ENCODE assay signal across 22 cellular contexts in the genomic region with DNA sequence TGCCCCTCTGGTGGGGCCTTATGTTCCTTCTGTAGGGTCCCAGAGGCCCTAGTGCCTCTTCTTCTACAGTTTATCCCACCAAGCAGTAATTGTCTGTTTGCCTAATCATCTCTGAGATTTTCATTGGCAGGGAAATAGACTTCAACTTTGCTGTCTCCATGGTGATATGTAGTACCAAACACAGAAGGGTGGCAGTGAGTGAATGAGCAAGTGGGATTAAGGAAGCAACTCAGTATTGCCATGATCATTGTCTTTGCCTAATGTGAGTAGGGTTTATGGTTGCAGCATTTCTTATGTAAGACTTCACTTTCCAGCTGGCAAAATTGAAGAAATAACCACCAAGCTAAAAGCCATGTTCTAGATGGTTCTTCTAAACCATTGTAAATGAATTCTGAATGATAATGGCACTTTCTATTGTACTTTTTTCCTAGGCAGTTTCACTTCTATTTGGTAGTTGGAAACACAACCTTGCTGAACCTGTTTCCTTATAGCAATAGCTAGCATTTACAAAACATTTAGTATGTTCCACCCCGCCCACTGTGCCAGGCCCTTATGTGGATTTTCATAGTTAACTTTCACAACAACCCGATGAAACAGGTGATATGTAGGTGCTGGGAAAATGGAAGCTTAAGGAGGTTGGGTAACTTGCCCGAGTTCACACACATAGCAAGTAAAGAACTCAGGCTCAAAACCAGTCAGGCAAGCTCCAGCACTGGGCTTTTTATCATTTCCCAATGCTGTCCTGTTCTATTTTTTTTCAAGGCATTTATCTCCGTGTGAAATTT. TPM values are rescaled to one million over a fixed set of nuclear protein-coding genes. Genes with fewer than 3 reads are reported as not detected.
A peak's percentile ranks its signal among the peaks of the same experiment; 100 is the strongest.
DNase-seq lines count a peak whose midpoint lies in the region; ATAC-seq and TF ChIP-seq lines count a peak whose summit lies in the region.
"Had no signal": no experiment of that assay in that cellular context is flagged by ENCODE, and none has a peak within 500 bp of the region (broad histone marks: within the 10 kb centered on the region; RNA-seq: fewer than 3 reads in every experiment).

No MANE protein-coding gene starts in this region.

- no peaks in the 10 kb centered on the region for H3K9me3 ChIP-seq in esophagus squamous epithelium
- H3K9me3 ChIP-seq: right atrium auricular region had no signal

- DNase-seq in DMS53 (lab: John Stamatoyannopoulos, UW): peak; percentile 43
- DNase-seq in DMS53 treated with DMSO at 0.1 percent for 48 hours (lab: John Stamatoyannopoulos, UW; ENCODE audit: unreplicated experiment): no peak
- DNase-seq in NCI-H1105 treated with DMSO at 0.1 percent for 48 hours (lab: John Stamatoyannopoulos, UW): peak; percentile 24
- no peak for DNase-seq in esophagus squamous epithelium (lab: John Stamatoyannopoulos, UW)
- DNase-seq in HEK293T (ENCODE audit: extremely low spot score): no peak
- no peak for DNase-seq in left cardiac atrium
- DNase-seq in stimulated activated CD4-positive, alpha-beta T cell treated with anti-CD3 and anti-CD28 coated beads, Interleukin-1b, Interleukin-23, amount 100 ng/mL, for 48 hours: no peak
- DNase-seq: CD8-positive, alpha-beta memory T cell; GDM1; head of caudate nucleus; IMR-90; kidney glomerular epithelial cell; naive B cell; NCI-H2107; OCI-M1; stimulated activated CD4-positive, alpha-beta T cell treated with anti-CD3 and anti-CD28 coated beads, Interleukin-4, amount 100 ng/mL, for 24 hours; SW 1271 had no signal

- no peak for TF ChIP-seq POLR2A in esophagus squamous epithelium (IDR thresholded peaks at IDR 0.05)

- H3K27ac ChIP-seq in esophagus squamous epithelium (peak overlapping the region; percentile 64 to 84 (median 72)), skin epidermis (peak overlapping the region in 16 of 21 experiments; percentile 2 to 77 (median 56))
- H3K27ac ChIP-seq: 22Rv1, cardiac muscle cell, right atrium auricular region had no signal

- WGBS in esophagus squamous epithelium, 2 donors: 27 to 53% methylated on average over 4 of the region's 4 CpGs

- H3K4me3 ChIP-seq in esophagus squamous epithelium: peak overlapping the region in 1 of 4 donors; percentile 32
- no peak overlapping the region for H3K4me3 ChIP-seq in skin epidermis
- H3K4me3 ChIP-seq: cardiac muscle cell, right atrium auricular region had no signal

- intact Hi-C loops in esophagus squamous epithelium (cut with DNase I) (no loop called here), left cardiac atrium (cut with DNase I) (no loop called here)

- CTCF ChIA-PET in HEK293T (lab: Yijun Ruan, JAX): no interaction called here

- H3K27me3 ChIP-seq in esophagus squamous epithelium: no peaks in the 10 kb centered on the region
- H3K27me3 ChIP-seq: cardiac muscle cell, right atrium auricular region had no signal

- POLR2A ChIA-PET in HEK293T (lab: Yijun Ruan, JAX): no interaction called here

- H3K36me3 ChIP-seq in esophagus squamous epithelium: no peaks in the 10 kb centered on the region
- H3K36me3 ChIP-seq: cardiac muscle cell, right atrium auricular region had no signal

- ATAC-seq in left cardiac atrium: no peak
- ATAC-seq: activated CD4-positive, CD25-positive, alpha-beta regulatory T cell treated with anti-CD3 and anti-CD28 coated beads, Interleukin-2, amount 50 U/mL, for 24 hours had no signal

- no peak for TF ChIP-seq CTCF in esophagus squamous epithelium (IDR thresholded peaks at IDR 0.05)

- H3K4me1 ChIP-seq in esophagus squamous epithelium: peaks cover 0 to 29% (median 3%) of the 10 kb centered on the region in 3 donors
- H3K4me1 ChIP-seq: right atrium auricular region had no signal

TF ChIP-seq in HEK293T, 16 proteins besides CTCF, POLR2A, EP300 and RAD21:
- TF ChIP-seq CTBP1 (IDR thresholded peaks at IDR 0.05; ENCODE audit: borderline replicate concordance) (no peak), L3MBTL2 (conservative IDR thresholded peaks at IDR 0.05) (no peak), FOXM1 (IDR thresholded peaks at IDR 0.05; ENCODE audit: borderline replicate concordance) (no peak), FOXA1 (IDR thresholded peaks at IDR 0.05) (no peak), ZNF384 (IDR thresholded peaks at IDR 0.05) (no peak), ELF4 (IDR thresholded peaks at IDR 0.05) (no peak), SUZ12 (IDR thresholded peaks at IDR 0.05) (no peak), BHLHE40 (IDR thresholded peaks at IDR 0.05; ENCODE audit: borderline replicate concordance) (no peak)
- TF ChIP-seq, protein P1, sequence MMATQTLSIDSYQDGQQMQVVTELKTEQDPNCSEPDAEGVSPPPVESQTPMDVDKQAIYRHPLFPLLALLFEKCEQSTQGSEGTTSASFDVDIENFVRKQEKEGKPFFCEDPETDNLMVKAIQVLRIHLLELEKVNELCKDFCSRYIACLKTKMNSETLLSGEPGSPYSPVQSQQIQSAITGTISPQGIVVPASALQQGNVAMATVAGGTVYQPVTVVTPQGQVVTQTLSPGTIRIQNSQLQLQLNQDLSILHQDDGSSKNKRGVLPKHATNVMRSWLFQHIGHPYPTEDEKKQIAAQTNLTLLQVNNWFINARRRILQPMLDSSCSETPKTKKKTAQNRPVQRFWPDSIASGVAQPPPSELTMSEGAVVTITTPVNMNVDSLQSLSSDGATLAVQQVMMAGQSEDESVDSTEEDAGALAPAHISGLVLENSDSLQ (IDR thresholded peaks at IDR 0.05): no peak

RNA-seq across cellular contexts. Expression of gene ZC2HC1B, which starts 32.0 kb away (rescaled TPM):
- not detected for total RNA-seq in esophagus squamous epithelium
- total RNA-seq in left cardiac atrium: not detected
- total RNA-seq: cardiac muscle cell; CD8-positive, alpha-beta memory T cell; IMR-90; right atrium auricular region had no signal

RNA-seq across cellular contexts. Expression of gene LTV1, which starts 53.1 kb away (rescaled TPM):
- total RNA-seq in esophagus squamous epithelium (10 to 100 TPM; 15.5 to 23.1 (median 20.4) TPM), left cardiac atrium (10 to 100 TPM; 13.1 to 20.0 TPM)

Comparison
In these comparisons a context has a peak if more than half of its experiments do, and no peak if none do; other contexts are left out.
1. DNase-seq: peak in DMS53 (single experiment) and NCI-H1105 treated with DMSO at 0.1 percent for 48 hours (single experiment); none in DMS53 treated with DMSO at 0.1 percent for 48 hours (single experiment), esophagus squamous epithelium (single experiment), HEK293T (single experiment), left cardiac atrium (single experiment) and stimulated activated CD4-positive, alpha-beta T cell treated with anti-CD3 and anti-CD28 coated beads, Interleukin-1b, Interleukin-23, amount 100 ng/mL, for 48 hours (single experiment).